Comparison of ENCODE assay signal across 8 cellular contexts in genomic region chr5:122846051-122846567, GRCh38. TPM values are rescaled to one million over a fixed set of nuclear protein-coding genes. Genes with fewer than 3 reads are reported as not detected.
DNase-seq lines count a peak whose midpoint lies in the region; TF ChIP-seq lines count a peak whose summit lies in the region.

No MANE protein-coding gene starts in this region.

- in situ Hi-C loops in astrocyte of the spinal cord (cut with HindIII; ENCODE audit: low sequenced_read_pairs) = no loop called here

- H3K9me3 Mint-ChIP-seq in Calu3 (ENCODE audit: low read depth, unreplicated experiment) = no peaks in the 10 kb centered on the region

- H3K36me3 ChIP-seq in testis (ENCODE audit: low read depth, missing control alignments) = no peaks in the 10 kb centered on the region

- DNase-seq in Calu3 (peak; percentile 30), astrocyte of the spinal cord (ENCODE audit: low read depth, low spot score) (peak; percentile 58), kidney tubule cell (ENCODE audit: low spot score) (peak; percentile 86), testis (no peak), putamen (ENCODE audit: low spot score) (no peak), COLO668 (lab: John Stamatoyannopoulos, UW; ENCODE audit: unreplicated experiment) (no peak), UCSD-AML1 (lab: John Stamatoyannopoulos, UW; ENCODE audit: unreplicated experiment) (no peak)
- DNase-seq in Jurkat, Clone E6-1 (ENCODE audit: low read depth, low spot score) = no peak

- peaks cover 28% of the 10 kb centered on the region for H3K36me3 Mint-ChIP-seq in Calu3 (ENCODE audit: insufficient read depth, unreplicated experiment)

- 1 to 2% methylated on average over 6 of the region's 6 CpGs for WGBS in testis, 2 donors

- no peaks in the 10 kb centered on the region for H3K27me3 ChIP-seq in testis

- H3K27me3 Mint-ChIP-seq in Calu3 (ENCODE audit: unreplicated experiment) = no peaks in the 10 kb centered on the region

- H3K27ac ChIP-seq in testis = peak overlapping the region; percentile 76 to 88

- peak overlapping the region; percentile 84 for H3K4me3 Mint-ChIP-seq in Calu3 (ENCODE audit: low read depth, unreplicated experiment)

- TSS peak; percentile 44 for BruUV-seq in Calu3 (replicated peaks; lab: Mats Ljungman, UMichigan)

- H3K4me1 ChIP-seq in testis = peaks cover 5% of the 10 kb centered on the region

- peak overlapping the region; percentile 88 for H3K27ac Mint-ChIP-seq in Calu3 (ENCODE audit: unreplicated experiment)

- no peak for TF ChIP-seq POLR2A in testis (IDR thresholded peaks at IDR 0.05)

- peaks cover 47% of the 10 kb centered on the region for H3K4me1 Mint-ChIP-seq in Calu3 (ENCODE audit: low read depth, unreplicated experiment)

- TF ChIP-seq CTCF in Calu3 (IDR thresholded peaks at IDR 0.05; ENCODE audit: unreplicated experiment) (no peak), astrocyte of the spinal cord (IDR thresholded peaks at IDR 0.05; ENCODE audit: low read depth, low read length) (no peak), testis (IDR thresholded peaks at IDR 0.05) (no peak)

- intact Hi-C loops in Calu3 (cut with micrococcal nuclease; ENCODE audit: unreplicated experiment) = loop anchor here (2.0 to 5.0 kb wide), 3 partner anchors 69 to 191 kb away; partner anchors contain the start of gene PPIC
- intact Hi-C loops in testis (cut with DNase I; ENCODE audit: low total_unique reads) = no loop called here

- H3K9me3 ChIP-seq in testis = no peaks in the 10 kb centered on the region

- CTCF ChIA-PET in Calu3 (lab: Charles Lee) = interaction anchor here (0.6 to 0.9 kb wide), 3 partner anchors 64 to 667 kb away, joined by 3 to 5 read pairs (median 4); no protein-coding TSS in a partner anchor

- peak overlapping the region; percentile 68 for H3K4me3 ChIP-seq in Jurkat, Clone E6-1 (ENCODE audit: low read length)
- peak overlapping the region; percentile 66 for H3K4me3 ChIP-seq in astrocyte of the spinal cord (ENCODE audit: low read depth, low read length)
- H3K4me3 ChIP-seq in testis = peak overlapping the region; percentile 72 to 87

RNA-seq across cellular contexts. Expression of gene SNX24, which starts 0.7 kb away (rescaled TPM):
- total RNA-seq in Calu3 (2022) = 16.1 and 23.5 TPM in 2 replicates
- polyA plus RNA-seq in Jurkat, Clone E6-1 (2012; ENCODE audit: insufficient read depth, insufficient read length) = 13.0 TPM
- total RNA-seq in testis = 10 to 100 TPM; 13.1 to 23.1 TPM
- polyA plus RNA-seq in testis (ENCODE audit: insufficient read depth, low read depth, low replicate concordance) = 25.8 TPM

Comparison
In these comparisons a context has a peak if more than half of its experiments do, and no peak if none do; other contexts are left out.
1. DNase-seq: peak in Calu3 (single experiment), astrocyte of the spinal cord (single experiment) and kidney tubule cell (single experiment); none in Jurkat, Clone E6-1 (single experiment), testis (single experiment), putamen (single experiment), COLO668 (single experiment) and UCSD-AML1 (single experiment).
2. Peak in every context shown above with its lines, with median percentiles within 50 percentile points of each other: H3K4me3 ChIP-seq.